8 cellular contexts compared by ENCODE assay signal in genomic region chr10:18312385-18313145, GRCh38.
DNase-seq lines count a peak whose midpoint lies in the region; ATAC-seq and TF ChIP-seq lines count a peak whose summit lies in the region.

No MANE protein-coding gene starts in this region.

- no peak overlapping the region for H3K4me3 ChIP-seq in cardiac fibroblast (replicated peaks in 1 of 2; ENCODE audit: low read depth in 2 of 2, low read length in 2 of 2)
- H3K4me3 ChIP-seq in left lung, result no peak overlapping the region

- H3K27me3 ChIP-seq in left lung, result no peaks in the 10 kb centered on the region

- TF ChIP-seq CTCF in cardiac fibroblast (IDR thresholded peaks at IDR 0.05; ENCODE audit: low read depth, low read length), result peak; percentile 16
- TF ChIP-seq CTCF in left lung (IDR thresholded peaks at IDR 0.05), result peak in 1 of 2 donors; percentile 9

- ATAC-seq in HG02763 (IDR thresholded peaks at IDR 0.05; ENCODE audit: unreplicated experiment) (peak; percentile 71), left lung (peak; percentile 77)

- peak; percentile 13 for DNase-seq in NCI-H1092 treated with DMSO at 0.1 percent for 48 hours (lab: John Stamatoyannopoulos, UW)
- no peak for DNase-seq in NCI-H1092 (lab: John Stamatoyannopoulos, UW)
- DNase-seq in NCI-H2081 treated with DMSO at 0.1 percent for 48 hours (lab: John Stamatoyannopoulos, UW), result peak; percentile 1
- peak; percentile 56 to 67 for DNase-seq in cardiac fibroblast (ENCODE audit: low read depth in 2 of 2)
- no peak for DNase-seq in left lung
- DNase-seq in stimulated activated CD4-positive, alpha-beta T cell treated with anti-CD3 and anti-CD28 coated beads, Interleukin-12 subunit alpha, Interleukin-12 subunit beta, amount 100 ng/mL, for 4 hours, result no peak
- DNase-seq in GF-D8 (lab: John Stamatoyannopoulos, UW), result no peak

- no peaks in the 10 kb centered on the region for H3K9me3 ChIP-seq in left lung

- intact Hi-C loops in left lung (cut with DNase I), result no loop called here

- H3K27ac ChIP-seq in left lung, result no peak overlapping the region

- no peaks in the 10 kb centered on the region for H3K4me1 ChIP-seq in left lung

- H3K36me3 ChIP-seq in left lung, result no peaks in the 10 kb centered on the region

Comparison
In these comparisons a context has a peak if more than half of its experiments do, and no peak if none do; other contexts are left out.
1. DNase-seq: peak in NCI-H1092 treated with DMSO at 0.1 percent for 48 hours (single experiment), NCI-H2081 treated with DMSO at 0.1 percent for 48 hours (single experiment) and cardiac fibroblast (2 of 2); none in NCI-H1092 (single experiment), left lung (0 of 2), stimulated activated CD4-positive, alpha-beta T cell treated with anti-CD3 and anti-CD28 coated beads, Interleukin-12 subunit alpha, Interleukin-12 subunit beta, amount 100 ng/mL, for 4 hours (single experiment) and GF-D8 (single experiment).